1 cellular context compared by ENCODE assay signal in the genomic region with DNA sequence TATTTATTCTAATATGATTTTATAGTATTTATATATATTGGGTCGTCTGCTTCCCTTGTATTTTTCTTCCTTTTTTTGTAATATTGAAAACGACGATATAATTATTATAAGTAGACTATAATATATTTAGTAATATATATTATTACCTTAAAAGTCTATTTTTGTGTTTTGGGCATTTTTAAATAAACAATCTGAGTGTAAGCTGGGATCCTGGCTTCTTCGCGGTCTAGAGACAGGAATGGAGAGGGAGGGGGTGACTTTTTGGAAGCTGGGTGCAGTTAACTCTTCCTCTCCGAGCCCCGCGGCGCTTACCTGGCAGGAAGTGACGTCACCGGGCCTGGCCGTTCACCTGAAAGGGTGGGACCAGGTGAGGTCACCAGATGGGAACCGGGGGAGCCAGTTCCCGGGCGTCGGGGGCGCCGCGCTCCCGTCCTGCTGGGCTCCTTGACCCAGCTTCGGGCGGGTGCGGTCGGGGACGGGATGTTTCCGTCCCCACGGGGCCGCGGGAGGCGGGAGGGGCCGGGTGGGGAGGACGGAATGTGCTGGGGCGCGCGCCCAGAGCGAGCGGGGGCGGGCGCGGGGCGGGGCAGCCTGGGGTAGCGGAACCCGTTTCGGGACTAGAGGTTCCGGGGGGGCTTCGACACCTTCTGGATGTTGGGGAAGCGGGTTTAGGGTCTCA.
TF ChIP-seq lines count a peak whose summit lies in the region.

No MANE protein-coding gene starts in this region.

TF ChIP-seq in K562, 482 proteins besides CTCF, POLR2A, EP300 and RAD21 (continued from another document):
- TF ChIP-seq, protein P1, sequence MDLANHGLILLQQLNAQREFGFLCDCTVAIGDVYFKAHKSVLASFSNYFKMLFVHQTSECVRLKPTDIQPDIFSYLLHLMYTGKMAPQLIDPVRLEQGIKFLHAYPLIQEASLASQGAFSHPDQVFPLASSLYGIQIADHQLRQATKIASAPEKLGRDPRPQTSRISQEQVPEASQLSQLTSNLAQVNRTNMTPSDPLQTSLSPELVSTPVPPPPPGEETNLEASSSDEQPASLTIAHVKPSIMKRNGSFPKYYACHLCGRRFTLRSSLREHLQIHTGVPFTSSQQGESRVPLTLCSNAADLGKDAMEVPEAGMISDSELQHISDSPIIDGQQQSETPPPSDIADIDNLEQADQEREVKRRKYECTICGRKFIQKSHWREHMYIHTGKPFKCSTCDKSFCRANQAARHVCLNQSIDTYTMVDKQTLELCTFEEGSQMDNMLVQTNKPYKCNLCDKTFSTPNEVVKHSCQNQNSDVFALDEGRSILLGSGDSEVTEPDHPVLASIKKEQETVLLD (IDR thresholded peaks at IDR 0.05) = 0 out of 2 replicates have a peak, but pooled peaks have one; percentile 32
- TF ChIP-seq, protein P2, sequence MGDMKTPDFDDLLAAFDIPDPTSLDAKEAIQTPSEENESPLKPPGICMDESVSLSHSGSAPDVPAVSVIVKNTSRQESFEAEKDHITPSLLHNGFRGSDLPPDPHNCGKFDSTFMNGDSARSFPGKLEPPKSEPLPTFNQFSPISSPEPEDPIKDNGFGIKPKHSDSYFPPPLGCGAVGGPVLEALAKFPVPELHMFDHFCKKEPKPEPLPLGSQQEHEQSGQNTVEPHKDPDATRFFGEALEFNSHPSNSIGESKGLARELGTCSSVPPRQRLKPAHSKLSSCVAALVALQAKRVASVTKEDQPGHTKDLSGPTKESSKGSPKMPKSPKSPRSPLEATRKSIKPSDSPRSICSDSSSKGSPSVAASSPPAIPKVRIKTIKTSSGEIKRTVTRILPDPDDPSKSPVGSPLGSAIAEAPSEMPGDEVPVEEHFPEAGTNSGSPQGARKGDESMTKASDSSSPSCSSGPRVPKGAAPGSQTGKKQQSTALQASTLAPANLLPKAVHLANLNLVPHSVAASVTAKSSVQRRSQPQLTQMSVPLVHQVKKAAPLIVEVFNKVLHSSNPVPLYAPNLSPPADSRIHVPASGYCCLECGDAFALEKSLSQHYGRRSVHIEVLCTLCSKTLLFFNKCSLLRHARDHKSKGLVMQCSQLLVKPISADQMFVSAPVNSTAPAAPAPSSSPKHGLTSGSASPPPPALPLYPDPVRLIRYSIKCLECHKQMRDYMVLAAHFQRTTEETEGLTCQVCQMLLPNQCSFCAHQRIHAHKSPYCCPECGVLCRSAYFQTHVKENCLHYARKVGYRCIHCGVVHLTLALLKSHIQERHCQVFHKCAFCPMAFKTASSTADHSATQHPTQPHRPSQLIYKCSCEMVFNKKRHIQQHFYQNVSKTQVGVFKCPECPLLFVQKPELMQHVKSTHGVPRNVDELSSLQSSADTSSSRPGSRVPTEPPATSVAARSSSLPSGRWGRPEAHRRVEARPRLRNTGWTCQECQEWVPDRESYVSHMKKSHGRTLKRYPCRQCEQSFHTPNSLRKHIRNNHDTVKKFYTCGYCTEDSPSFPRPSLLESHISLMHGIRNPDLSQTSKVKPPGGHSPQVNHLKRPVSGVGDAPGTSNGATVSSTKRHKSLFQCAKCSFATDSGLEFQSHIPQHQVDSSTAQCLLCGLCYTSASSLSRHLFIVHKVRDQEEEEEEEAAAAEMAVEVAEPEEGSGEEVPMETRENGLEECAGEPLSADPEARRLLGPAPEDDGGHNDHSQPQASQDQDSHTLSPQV (IDR thresholded peaks at IDR 0.05) = no peak; the same call in 1 of the 2 replicates
- TF ChIP-seq, protein P3, sequence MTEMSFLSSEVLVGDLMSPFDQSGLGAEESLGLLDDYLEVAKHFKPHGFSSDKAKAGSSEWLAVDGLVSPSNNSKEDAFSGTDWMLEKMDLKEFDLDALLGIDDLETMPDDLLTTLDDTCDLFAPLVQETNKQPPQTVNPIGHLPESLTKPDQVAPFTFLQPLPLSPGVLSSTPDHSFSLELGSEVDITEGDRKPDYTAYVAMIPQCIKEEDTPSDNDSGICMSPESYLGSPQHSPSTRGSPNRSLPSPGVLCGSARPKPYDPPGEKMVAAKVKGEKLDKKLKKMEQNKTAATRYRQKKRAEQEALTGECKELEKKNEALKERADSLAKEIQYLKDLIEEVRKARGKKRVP (CRISPR knock-in tag; IDR thresholded peaks at IDR 0.05) = 0 out of 2 replicates have a peak, but pooled peaks have one; percentile 22
- TF ChIP-seq RBFOX2 (IDR thresholded peaks at IDR 0.05; ENCODE audit: low read depth, low read length) = peak; percentile 70
- TF ChIP-seq, protein P4, sequence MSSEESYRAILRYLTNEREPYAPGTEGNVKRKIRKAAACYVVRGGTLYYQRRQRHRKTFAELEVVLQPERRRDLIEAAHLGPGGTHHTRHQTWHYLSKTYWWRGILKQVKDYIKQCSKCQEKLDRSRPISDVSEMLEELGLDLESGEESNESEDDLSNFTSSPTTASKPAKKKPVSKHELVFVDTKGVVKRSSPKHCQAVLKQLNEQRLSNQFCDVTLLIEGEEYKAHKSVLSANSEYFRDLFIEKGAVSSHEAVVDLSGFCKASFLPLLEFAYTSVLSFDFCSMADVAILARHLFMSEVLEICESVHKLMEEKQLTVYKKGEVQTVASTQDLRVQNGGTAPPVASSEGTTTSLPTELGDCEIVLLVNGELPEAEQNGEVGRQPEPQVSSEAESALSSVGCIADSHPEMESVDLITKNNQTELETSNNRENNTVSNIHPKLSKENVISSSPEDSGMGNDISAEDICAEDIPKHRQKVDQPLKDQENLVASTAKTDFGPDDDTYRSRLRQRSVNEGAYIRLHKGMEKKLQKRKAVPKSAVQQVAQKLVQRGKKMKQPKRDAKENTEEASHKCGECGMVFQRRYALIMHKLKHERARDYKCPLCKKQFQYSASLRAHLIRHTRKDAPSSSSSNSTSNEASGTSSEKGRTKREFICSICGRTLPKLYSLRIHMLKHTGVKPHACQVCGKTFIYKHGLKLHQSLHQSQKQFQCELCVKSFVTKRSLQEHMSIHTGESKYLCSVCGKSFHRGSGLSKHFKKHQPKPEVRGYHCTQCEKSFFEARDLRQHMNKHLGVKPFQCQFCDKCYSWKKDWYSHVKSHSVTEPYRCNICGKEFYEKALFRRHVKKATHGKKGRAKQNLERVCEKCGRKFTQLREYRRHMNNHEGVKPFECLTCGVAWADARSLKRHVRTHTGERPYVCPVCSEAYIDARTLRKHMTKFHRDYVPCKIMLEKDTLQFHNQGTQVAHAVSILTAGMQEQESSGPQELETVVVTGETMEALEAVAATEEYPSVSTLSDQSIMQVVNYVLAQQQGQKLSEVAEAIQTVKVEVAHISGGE (CRISPR knock-in tag; IDR thresholded peaks at IDR 0.05) = peak in 1 of 3 experiments; percentile 85; a peak in 2 of 6 replicates
